Comparison of ENCODE assay signal across 1 cellular context in genomic region chr2:231785822-231786176, GRCh38.
TF ChIP-seq lines count a peak whose summit lies in the region.

No MANE protein-coding gene starts in this region.

TF ChIP-seq in HepG2, 621 proteins besides CTCF, POLR2A, EP300 and RAD21 (continues in another document):
- TF ChIP-seq ZKSCAN5 (CRISPR knock-in tag; IDR thresholded peaks at IDR 0.05): no peak
- TF ChIP-seq ZNF629 (CRISPR knock-in tag; conservative IDR thresholded peaks at IDR 0.05): peak; percentile 96
- no peak for TF ChIP-seq NR0B2 (CRISPR knock-in tag; IDR thresholded peaks at IDR 0.05)
- no peak for TF ChIP-seq MAF1 (CRISPR knock-in tag; IDR thresholded peaks at IDR 0.05; ENCODE audit: borderline replicate concordance)
- TF ChIP-seq, protein P1, sequence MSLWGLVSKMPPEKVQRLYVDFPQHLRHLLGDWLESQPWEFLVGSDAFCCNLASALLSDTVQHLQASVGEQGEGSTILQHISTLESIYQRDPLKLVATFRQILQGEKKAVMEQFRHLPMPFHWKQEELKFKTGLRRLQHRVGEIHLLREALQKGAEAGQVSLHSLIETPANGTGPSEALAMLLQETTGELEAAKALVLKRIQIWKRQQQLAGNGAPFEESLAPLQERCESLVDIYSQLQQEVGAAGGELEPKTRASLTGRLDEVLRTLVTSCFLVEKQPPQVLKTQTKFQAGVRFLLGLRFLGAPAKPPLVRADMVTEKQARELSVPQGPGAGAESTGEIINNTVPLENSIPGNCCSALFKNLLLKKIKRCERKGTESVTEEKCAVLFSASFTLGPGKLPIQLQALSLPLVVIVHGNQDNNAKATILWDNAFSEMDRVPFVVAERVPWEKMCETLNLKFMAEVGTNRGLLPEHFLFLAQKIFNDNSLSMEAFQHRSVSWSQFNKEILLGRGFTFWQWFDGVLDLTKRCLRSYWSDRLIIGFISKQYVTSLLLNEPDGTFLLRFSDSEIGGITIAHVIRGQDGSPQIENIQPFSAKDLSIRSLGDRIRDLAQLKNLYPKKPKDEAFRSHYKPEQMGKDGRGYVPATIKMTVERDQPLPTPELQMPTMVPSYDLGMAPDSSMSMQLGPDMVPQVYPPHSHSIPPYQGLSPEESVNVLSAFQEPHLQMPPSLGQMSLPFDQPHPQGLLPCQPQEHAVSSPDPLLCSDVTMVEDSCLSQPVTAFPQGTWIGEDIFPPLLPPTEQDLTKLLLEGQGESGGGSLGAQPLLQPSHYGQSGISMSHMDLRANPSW (CRISPR knock-in tag; IDR thresholded peaks at IDR 0.05; ENCODE audit: borderline replicate concordance): no peak
- TF ChIP-seq, protein P2, sequence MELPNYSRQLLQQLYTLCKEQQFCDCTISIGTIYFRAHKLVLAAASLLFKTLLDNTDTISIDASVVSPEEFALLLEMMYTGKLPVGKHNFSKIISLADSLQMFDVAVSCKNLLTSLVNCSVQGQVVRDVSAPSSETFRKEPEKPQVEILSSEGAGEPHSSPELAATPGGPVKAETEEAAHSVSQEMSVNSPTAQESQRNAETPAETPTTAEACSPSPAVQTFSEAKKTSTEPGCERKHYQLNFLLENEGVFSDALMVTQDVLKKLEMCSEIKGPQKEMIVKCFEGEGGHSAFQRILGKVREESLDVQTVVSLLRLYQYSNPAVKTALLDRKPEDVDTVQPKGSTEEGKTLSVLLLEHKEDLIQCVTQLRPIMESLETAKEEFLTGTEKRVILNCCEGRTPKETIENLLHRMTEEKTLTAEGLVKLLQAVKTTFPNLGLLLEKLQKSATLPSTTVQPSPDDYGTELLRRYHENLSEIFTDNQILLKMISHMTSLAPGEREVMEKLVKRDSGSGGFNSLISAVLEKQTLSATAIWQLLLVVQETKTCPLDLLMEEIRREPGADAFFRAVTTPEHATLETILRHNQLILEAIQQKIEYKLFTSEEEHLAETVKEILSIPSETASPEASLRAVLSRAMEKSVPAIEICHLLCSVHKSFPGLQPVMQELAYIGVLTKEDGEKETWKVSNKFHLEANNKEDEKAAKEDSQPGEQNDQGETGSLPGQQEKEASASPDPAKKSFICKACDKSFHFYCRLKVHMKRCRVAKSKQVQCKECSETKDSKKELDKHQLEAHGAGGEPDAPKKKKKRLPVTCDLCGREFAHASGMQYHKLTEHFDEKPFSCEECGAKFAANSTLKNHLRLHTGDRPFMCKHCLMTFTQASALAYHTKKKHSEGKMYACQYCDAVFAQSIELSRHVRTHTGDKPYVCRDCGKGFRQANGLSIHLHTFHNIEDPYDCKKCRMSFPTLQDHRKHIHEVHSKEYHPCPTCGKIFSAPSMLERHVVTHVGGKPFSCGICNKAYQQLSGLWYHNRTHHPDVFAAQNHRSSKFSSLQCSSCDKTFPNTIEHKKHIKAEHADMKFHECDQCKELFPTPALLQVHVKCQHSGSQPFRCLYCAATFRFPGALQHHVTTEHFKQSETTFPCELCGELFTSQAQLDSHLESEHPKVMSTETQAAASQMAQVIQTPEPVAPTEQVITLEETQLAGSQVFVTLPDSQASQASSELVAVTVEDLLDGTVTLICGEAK (IDR thresholded peaks at IDR 0.05): no peak
- TF ChIP-seq, protein P2 (CRISPR knock-in tag; IDR thresholded peaks at IDR 0.05): no peak
- TF ChIP-seq, protein P3, sequence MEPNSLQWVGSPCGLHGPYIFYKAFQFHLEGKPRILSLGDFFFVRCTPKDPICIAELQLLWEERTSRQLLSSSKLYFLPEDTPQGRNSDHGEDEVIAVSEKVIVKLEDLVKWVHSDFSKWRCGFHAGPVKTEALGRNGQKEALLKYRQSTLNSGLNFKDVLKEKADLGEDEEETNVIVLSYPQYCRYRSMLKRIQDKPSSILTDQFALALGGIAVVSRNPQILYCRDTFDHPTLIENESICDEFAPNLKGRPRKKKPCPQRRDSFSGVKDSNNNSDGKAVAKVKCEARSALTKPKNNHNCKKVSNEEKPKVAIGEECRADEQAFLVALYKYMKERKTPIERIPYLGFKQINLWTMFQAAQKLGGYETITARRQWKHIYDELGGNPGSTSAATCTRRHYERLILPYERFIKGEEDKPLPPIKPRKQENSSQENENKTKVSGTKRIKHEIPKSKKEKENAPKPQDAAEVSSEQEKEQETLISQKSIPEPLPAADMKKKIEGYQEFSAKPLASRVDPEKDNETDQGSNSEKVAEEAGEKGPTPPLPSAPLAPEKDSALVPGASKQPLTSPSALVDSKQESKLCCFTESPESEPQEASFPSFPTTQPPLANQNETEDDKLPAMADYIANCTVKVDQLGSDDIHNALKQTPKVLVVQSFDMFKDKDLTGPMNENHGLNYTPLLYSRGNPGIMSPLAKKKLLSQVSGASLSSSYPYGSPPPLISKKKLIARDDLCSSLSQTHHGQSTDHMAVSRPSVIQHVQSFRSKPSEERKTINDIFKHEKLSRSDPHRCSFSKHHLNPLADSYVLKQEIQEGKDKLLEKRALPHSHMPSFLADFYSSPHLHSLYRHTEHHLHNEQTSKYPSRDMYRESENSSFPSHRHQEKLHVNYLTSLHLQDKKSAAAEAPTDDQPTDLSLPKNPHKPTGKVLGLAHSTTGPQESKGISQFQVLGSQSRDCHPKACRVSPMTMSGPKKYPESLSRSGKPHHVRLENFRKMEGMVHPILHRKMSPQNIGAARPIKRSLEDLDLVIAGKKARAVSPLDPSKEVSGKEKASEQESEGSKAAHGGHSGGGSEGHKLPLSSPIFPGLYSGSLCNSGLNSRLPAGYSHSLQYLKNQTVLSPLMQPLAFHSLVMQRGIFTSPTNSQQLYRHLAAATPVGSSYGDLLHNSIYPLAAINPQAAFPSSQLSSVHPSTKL (CRISPR knock-in tag; IDR thresholded peaks at IDR 0.05): no peak
- 0 out of 2 replicates have a peak, but pooled peaks have one; percentile 37 for TF ChIP-seq E2F2 (CRISPR knock-in tag; IDR thresholded peaks at IDR 0.05; ENCODE audit: borderline replicate concordance)
- TF ChIP-seq GTF2F1 (IDR thresholded peaks at IDR 0.05; ENCODE audit: low read length): no peak
- 0 out of 2 replicates have a peak, but pooled peaks have one; percentile 9 for TF ChIP-seq CREBL2 (CRISPR knock-in tag; IDR thresholded peaks at IDR 0.05; ENCODE audit: borderline replicate concordance)
- TF ChIP-seq, protein P4, sequence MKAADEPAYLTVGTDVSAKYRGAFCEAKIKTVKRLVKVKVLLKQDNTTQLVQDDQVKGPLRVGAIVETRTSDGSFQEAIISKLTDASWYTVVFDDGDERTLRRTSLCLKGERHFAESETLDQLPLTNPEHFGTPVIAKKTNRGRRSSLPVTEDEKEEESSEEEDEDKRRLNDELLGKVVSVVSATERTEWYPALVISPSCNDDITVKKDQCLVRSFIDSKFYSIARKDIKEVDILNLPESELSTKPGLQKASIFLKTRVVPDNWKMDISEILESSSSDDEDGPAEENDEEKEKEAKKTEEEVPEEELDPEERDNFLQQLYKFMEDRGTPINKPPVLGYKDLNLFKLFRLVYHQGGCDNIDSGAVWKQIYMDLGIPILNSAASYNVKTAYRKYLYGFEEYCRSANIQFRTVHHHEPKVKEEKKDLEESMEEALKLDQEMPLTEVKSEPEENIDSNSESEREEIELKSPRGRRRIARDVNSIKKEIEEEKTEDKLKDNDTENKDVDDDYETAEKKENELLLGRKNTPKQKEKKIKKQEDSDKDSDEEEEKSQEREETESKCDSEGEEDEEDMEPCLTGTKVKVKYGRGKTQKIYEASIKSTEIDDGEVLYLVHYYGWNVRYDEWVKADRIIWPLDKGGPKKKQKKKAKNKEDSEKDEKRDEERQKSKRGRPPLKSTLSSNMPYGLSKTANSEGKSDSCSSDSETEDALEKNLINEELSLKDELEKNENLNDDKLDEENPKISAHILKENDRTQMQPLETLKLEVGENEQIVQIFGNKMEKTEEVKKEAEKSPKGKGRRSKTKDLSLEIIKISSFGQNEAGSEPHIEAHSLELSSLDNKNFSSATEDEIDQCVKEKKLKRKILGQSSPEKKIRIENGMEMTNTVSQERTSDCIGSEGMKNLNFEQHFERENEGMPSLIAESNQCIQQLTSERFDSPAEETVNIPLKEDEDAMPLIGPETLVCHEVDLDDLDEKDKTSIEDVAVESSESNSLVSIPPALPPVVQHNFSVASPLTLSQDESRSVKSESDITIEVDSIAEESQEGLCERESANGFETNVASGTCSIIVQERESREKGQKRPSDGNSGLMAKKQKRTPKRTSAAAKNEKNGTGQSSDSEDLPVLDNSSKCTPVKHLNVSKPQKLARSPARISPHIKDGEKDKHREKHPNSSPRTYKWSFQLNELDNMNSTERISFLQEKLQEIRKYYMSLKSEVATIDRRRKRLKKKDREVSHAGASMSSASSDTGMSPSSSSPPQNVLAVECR (CRISPR knock-in tag; IDR thresholded peaks at IDR 0.05; ENCODE audit: borderline replicate concordance): no peak
- TF ChIP-seq ZNF563 (CRISPR knock-in tag; IDR thresholded peaks at IDR 0.05): no peak
- TF ChIP-seq ZNF337 (CRISPR knock-in tag; IDR thresholded peaks at IDR 0.05; ENCODE audit: borderline replicate concordance, low read depth): 0 out of 2 replicates have a peak, but pooled peaks have one; percentile 6
- TF ChIP-seq, protein P5, sequence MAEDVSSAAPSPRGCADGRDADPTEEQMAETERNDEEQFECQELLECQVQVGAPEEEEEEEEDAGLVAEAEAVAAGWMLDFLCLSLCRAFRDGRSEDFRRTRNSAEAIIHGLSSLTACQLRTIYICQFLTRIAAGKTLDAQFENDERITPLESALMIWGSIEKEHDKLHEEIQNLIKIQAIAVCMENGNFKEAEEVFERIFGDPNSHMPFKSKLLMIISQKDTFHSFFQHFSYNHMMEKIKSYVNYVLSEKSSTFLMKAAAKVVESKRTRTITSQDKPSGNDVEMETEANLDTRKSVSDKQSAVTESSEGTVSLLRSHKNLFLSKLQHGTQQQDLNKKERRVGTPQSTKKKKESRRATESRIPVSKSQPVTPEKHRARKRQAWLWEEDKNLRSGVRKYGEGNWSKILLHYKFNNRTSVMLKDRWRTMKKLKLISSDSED (CRISPR knock-in tag; IDR thresholded peaks at IDR 0.05): no peak
- no peak for TF ChIP-seq SIN3A (IDR thresholded peaks at IDR 0.05; ENCODE audit: borderline replicate concordance, low read depth, low read length)
- TF ChIP-seq FOXK2 (IDR thresholded peaks at IDR 0.05): no peak
- TF ChIP-seq ZBTB43 (CRISPR knock-in tag; conservative IDR thresholded peaks at IDR 0.05): no peak; the same call in 1 of the 2 replicates
- TF ChIP-seq ELF4 (CRISPR knock-in tag; IDR thresholded peaks at IDR 0.05; ENCODE audit: borderline replicate concordance): no peak
- TF ChIP-seq ZMYM3 (CRISPR knock-in tag; IDR thresholded peaks at IDR 0.05): peak; percentile 76; the same call in 1 of the 2 replicates
- TF ChIP-seq RFX5 (IDR thresholded peaks at IDR 0.05; ENCODE audit: low read depth, low read length): no peak
- TF ChIP-seq GTF3A (CRISPR knock-in tag; conservative IDR thresholded peaks at IDR 0.05): no peak
- TF ChIP-seq SMC3 (IDR thresholded peaks at IDR 0.05; ENCODE audit: low read length): no peak
- TF ChIP-seq HNRNPK (IDR thresholded peaks at IDR 0.05; ENCODE audit: low read depth, low read length, poor library complexity, severe bottlenecking): no peak
- no peak for TF ChIP-seq SAP130 (CRISPR knock-in tag; IDR thresholded peaks at IDR 0.05; ENCODE audit: low read depth)
- TF ChIP-seq ZMYM2 (CRISPR knock-in tag; IDR thresholded peaks at IDR 0.05): no peak; the same call in 1 of the 2 replicates
- TF ChIP-seq ZNF329 (CRISPR knock-in tag; IDR thresholded peaks at IDR 0.05; ENCODE audit: low read depth): peak; percentile 20; the same call in 1 of the 2 replicates
- TF ChIP-seq ZNF446 (CRISPR knock-in tag; IDR thresholded peaks at IDR 0.05): no peak
- TF ChIP-seq ZKSCAN8 (CRISPR knock-in tag; IDR thresholded peaks at IDR 0.05; ENCODE audit: borderline replicate concordance): 0 out of 2 replicates have a peak, but pooled peaks have one; percentile 10
- no peak for TF ChIP-seq RELA (CRISPR knock-in tag; IDR thresholded peaks at IDR 0.05)
- TF ChIP-seq ZNF556 (CRISPR knock-in tag; IDR thresholded peaks at IDR 0.05; ENCODE audit: borderline replicate concordance): no peak
